In genomic region chr6:137342607-137343186, GRCh38 we compare ENCODE assay signal across 10 cellular contexts.
DNase-seq lines count a peak whose midpoint lies in the region; ATAC-seq, FAIRE-seq and TF ChIP-seq lines count a peak whose summit lies in the region.
"Had no signal": no experiment of that assay in that cellular context is flagged by ENCODE, and none has a peak within 500 bp of the region (broad histone marks: within the 10 kb centered on the region; RNA-seq: fewer than 3 reads in every experiment).

No MANE protein-coding gene starts in this region.

- no peak for DNase-seq in GM12892 (ENCODE audit: insufficient read length)
- DNase-seq in Peyer's patch, result no peak
- peak; percentile 3 for DNase-seq in fibroblast of the aortic adventitia (ENCODE audit: low read depth)
- no peak for DNase-seq in NK-92 (lab: John Stamatoyannopoulos, UW; ENCODE audit: unreplicated experiment)
- no peak for DNase-seq in NCI-H1105 (lab: John Stamatoyannopoulos, UW)
- no peak for DNase-seq in NCI-H510A treated with DMSO at 0.1 percent for 48 hours (lab: John Stamatoyannopoulos, UW)
- DNase-seq: NCI-H748 treated with DMSO at 0.1 percent for 48 hours had no signal

- no peak for ATAC-seq in HG03039 (IDR thresholded peaks at IDR 0.05; ENCODE audit: unreplicated experiment)

- peak overlapping the region in 1 of 3 donors; percentile 34 for H3K9ac ChIP-seq in skeletal muscle tissue (ENCODE audit: low read depth in 1 of 3, low read length in 3 of 3)

- H3K4me3 ChIP-seq in Peyer's patch (peak overlapping the region in 3 of 4 donors; percentile 16 to 43 (median 39)), fibroblast of the aortic adventitia (ENCODE audit: low read depth, low read length) (peak overlapping the region; percentile 56), skeletal muscle tissue (ENCODE audit: low read length in 3 of 3) (peak overlapping the region; percentile 0 to 51 (median 23))

- peak; percentile 87 for FAIRE-seq in GM12892 (lab: Jason Lieb, UNC)
- FAIRE-seq: bronchial epithelial cell had no signal

- H3K27ac ChIP-seq in Peyer's patch (no peak overlapping the region), skeletal muscle tissue (ENCODE audit: low read depth, low read length) (no peak overlapping the region)

- TF ChIP-seq POLR2A in GM12892 (IDR thresholded peaks at IDR 0.05; ENCODE audit: low read depth, low read length), result no peak
- TF ChIP-seq POLR2A in Peyer's patch (IDR thresholded peaks at IDR 0.05), result no peak

- peaks cover 0 to 12% (median 0%) of the 10 kb centered on the region in 4 donors for H3K4me1 ChIP-seq in Peyer's patch
- peaks cover 10 to 26% (median 15%) of the 10 kb centered on the region in 3 donors for H3K4me1 ChIP-seq in skeletal muscle tissue (ENCODE audit: control insufficient read depth in 3 of 3, insufficient read depth in 3 of 3, low read length in 3 of 3)

- no peaks in the 10 kb centered on the region for H3K36me3 ChIP-seq in Peyer's patch
- no peaks in the 10 kb centered on the region for H3K36me3 ChIP-seq in skeletal muscle tissue (ENCODE audit: control insufficient read depth in 3 of 3, insufficient read depth in 3 of 3, low read length in 3 of 3)

- TF ChIP-seq CTCF in Peyer's patch (IDR thresholded peaks at IDR 0.05) (no peak), fibroblast of the aortic adventitia (IDR thresholded peaks at IDR 0.05; ENCODE audit: insufficient read depth, low read length) (no peak)

- H3K27me3 ChIP-seq in Peyer's patch, result no peaks in the 10 kb centered on the region
- no peaks in the 10 kb centered on the region for H3K27me3 ChIP-seq in skeletal muscle tissue (ENCODE audit: control insufficient read depth in 3 of 3, insufficient read depth in 3 of 3, low read length in 3 of 3)

- no peaks in the 10 kb centered on the region for H3K9me3 ChIP-seq in Peyer's patch
- H3K9me3 ChIP-seq in skeletal muscle tissue (ENCODE audit: control insufficient read depth in 3 of 3, low read length in 3 of 3), result no peaks in the 10 kb centered on the region
